Comparison of ENCODE assay signal across 38 cellular contexts in the genomic region with DNA sequence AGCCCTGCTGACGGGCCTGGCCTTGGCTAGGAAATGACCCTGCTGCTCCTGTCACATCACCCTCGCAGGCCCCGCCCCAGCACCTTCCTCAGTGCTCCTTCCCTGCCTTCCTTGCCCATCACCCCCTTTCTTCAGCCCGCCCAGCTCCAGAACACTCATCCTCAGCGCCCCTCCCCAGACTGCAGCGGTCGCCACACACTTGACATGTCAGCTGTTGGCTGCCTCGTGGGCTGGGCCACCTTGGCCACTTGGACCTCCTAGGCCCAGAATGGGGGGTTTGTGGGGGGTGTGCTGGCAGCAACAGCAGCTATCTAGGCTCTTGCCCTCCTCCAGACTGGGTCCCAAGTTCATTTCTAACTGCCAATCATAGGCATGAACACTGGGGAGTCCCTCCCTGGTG. TPM values are rescaled to one million over a fixed set of nuclear protein-coding genes. Genes with fewer than 3 reads are reported as not detected.
"Had no signal": no experiment of that assay in that cellular context is flagged by ENCODE, and none has a peak within 500 bp of the region (broad histone marks: within the 10 kb centered on the region; RNA-seq: fewer than 3 reads in every experiment).

No MANE protein-coding gene starts in this region.

- H3K9me3 Mint-ChIP-seq: activated B cell treated with CpG ODN at 0.5 μM for 24 hours; activated CD4-positive, alpha-beta memory T cell treated with anti-CD3 and anti-CD28 coated beads, Interleukin-2, amount 10 ng/mL, durations not matched to agents 7 days and 5 days; activated naive CD8-positive, alpha-beta T cell treated with anti-CD3 and anti-CD28 coated beads for 36 hours; T-helper 1 cell treated with Interleukin-12 subunit alpha and Interleukin-12 subunit beta and Interleukin-4 antibody, amounts not matched to agents 30 μg/mL and 1 μg/mL, for 36 hours had no signal

- H3K27me3 ChIP-seq: brain microvascular endothelial cell, MG63, Peyer's patch, SJCRH30 had no signal

- H3K36me3 Mint-ChIP-seq: activated CD8-positive, alpha-beta memory T cell treated with anti-CD3 and anti-CD28 coated beads, Interleukin-2, amount 10 ng/mL, durations not matched to agents 7 days and 5 days; activated naive CD8-positive, alpha-beta T cell treated with anti-CD3 and anti-CD28 coated beads for 36 hours had no signal

- H3K36me3 ChIP-seq: brain microvascular endothelial cell, MG63, Peyer's patch had no signal

- H3K4me3 ChIP-seq: MG63, Peyer's patch, SJCRH30 had no signal

- H3K9ac ChIP-seq: SK-N-SH had no signal

- H3K27ac ChIP-seq: brain microvascular endothelial cell, Peyer's patch, SJCRH30, VCaP had no signal

- H3K9me3 ChIP-seq: MG63, Peyer's patch, SJCRH30, SK-N-SH had no signal

- H3K27me3 Mint-ChIP-seq: activated B cell treated with CpG ODN at 0.5 μM for 24 hours; activated CD4-positive, alpha-beta memory T cell treated with anti-CD3 and anti-CD28 coated beads, Interleukin-2, amount 10 ng/mL, durations not matched to agents 7 days and 5 days; activated CD8-positive, alpha-beta memory T cell treated with anti-CD3 and anti-CD28 coated beads, Interleukin-2, amount 10 ng/mL, durations not matched to agents 7 days and 5 days; activated naive CD8-positive, alpha-beta T cell treated with anti-CD3 and anti-CD28 coated beads for 36 hours had no signal

- DNase-seq: activated B cell treated with CpG ODN at 0.5 μM for 24 hours; activated CD4-positive, alpha-beta memory T cell treated with anti-CD3 and anti-CD28 coated beads, Interleukin-2, amount 10 ng/mL, durations not matched to agents 7 days and 5 days; activated CD4-positive, alpha-beta T cell treated with anti-CD3 and anti-CD28 coated beads for 48 hours; activated CD4-positive, CD25-positive, alpha-beta regulatory T cell treated with anti-CD3 and anti-CD28 coated beads, Interleukin-2, amount 50 U/mL, for 72 hours; activated CD8-positive, alpha-beta memory T cell treated with anti-CD3 and anti-CD28 coated beads for 24 hours; activated CD8-positive, alpha-beta memory T cell treated with anti-CD3 and anti-CD28 coated beads, Interleukin-2, amount 10 ng/mL, durations not matched to agents 7 days and 5 days; activated CD8-positive, alpha-beta memory T cell treated with anti-CD3 and anti-CD28 coated beads, Interleukin-2, amount 50 U/mL, for 48 hours; activated effector memory CD4-positive, alpha-beta T cell treated with anti-CD3 and anti-CD28 coated beads, Interleukin-2, amount 50 U/mL, for 16 hours; activated naive CD4-positive, alpha-beta T cell; activated naive CD4-positive, alpha-beta T cell treated with anti-CD3 and anti-CD28 coated beads, Interleukin-2, amount 50 U/mL, for 16 hours; activated naive CD8-positive, alpha-beta T cell treated with anti-CD3 and anti-CD28 coated beads for 36 hours; activated T-cell treated with anti-CD3 and anti-CD28 coated beads, Interleukin-2, amount 50 U/mL, for 48 hours; amniotic stem cell; aorta; brain microvascular endothelial cell; central memory CD4-positive, alpha-beta T cell; Kasumi-1; KG1; MG63; NCI-H1048; NCI-H1105 treated with DMSO at 0.1 percent for 48 hours; NCI-H1436; NCI-H1694; NCI-H1930; NCI-H2081 treated with DMSO at 0.1 percent for 48 hours; NCI-H226; NCI-H446 treated with DMSO at 0.1 percent for 48 hours; NCI-H524 treated with DMSO at 0.1 percent for 48 hours; NK-92 treated with Interleukin-12 subunit alpha and Interleukin-12 subunit beta, amount 100 ng/mL, for 24 hours; PC-3; Peyer's patch; RPMI8226; SHP77; SK-N-SH; T-helper 9 cell had no signal

- H3K4me2 ChIP-seq: SK-N-SH had no signal

- H3K4me3 Mint-ChIP-seq: activated B cell treated with CpG ODN at 0.5 μM for 24 hours; activated CD4-positive, alpha-beta memory T cell treated with anti-CD3 and anti-CD28 coated beads, Interleukin-2, amount 10 ng/mL, durations not matched to agents 7 days and 5 days; activated CD8-positive, alpha-beta memory T cell treated with anti-CD3 and anti-CD28 coated beads, Interleukin-2, amount 10 ng/mL, durations not matched to agents 7 days and 5 days; activated naive CD8-positive, alpha-beta T cell treated with anti-CD3 and anti-CD28 coated beads for 36 hours; T-helper 1 cell treated with Interleukin-12 subunit alpha and Interleukin-12 subunit beta and Interleukin-4 antibody, amounts not matched to agents 30 μg/mL and 1 μg/mL, for 36 hours had no signal

- ATAC-seq: activated CD8-positive, alpha-beta memory T cell treated with anti-CD3 and anti-CD28 coated beads, Interleukin-2, amount 10 ng/mL, durations not matched to agents 7 days and 5 days; PC-3 had no signal

- H3K27ac Mint-ChIP-seq: activated B cell treated with CpG ODN at 0.5 μM for 24 hours; activated CD4-positive, alpha-beta memory T cell treated with anti-CD3 and anti-CD28 coated beads, Interleukin-2, amount 10 ng/mL, durations not matched to agents 7 days and 5 days; activated CD8-positive, alpha-beta memory T cell treated with anti-CD3 and anti-CD28 coated beads, Interleukin-2, amount 10 ng/mL, durations not matched to agents 7 days and 5 days; activated naive CD8-positive, alpha-beta T cell treated with anti-CD3 and anti-CD28 coated beads for 36 hours had no signal

- H3K4me1 Mint-ChIP-seq: activated B cell treated with CpG ODN at 0.5 μM for 24 hours; activated CD4-positive, alpha-beta memory T cell treated with anti-CD3 and anti-CD28 coated beads, Interleukin-2, amount 10 ng/mL, durations not matched to agents 7 days and 5 days; activated CD8-positive, alpha-beta memory T cell treated with anti-CD3 and anti-CD28 coated beads, Interleukin-2, amount 10 ng/mL, durations not matched to agents 7 days and 5 days; activated naive CD8-positive, alpha-beta T cell treated with anti-CD3 and anti-CD28 coated beads for 36 hours had no signal

RNA-seq across cellular contexts. Expression of a gene that starts 19.6 kb away (rescaled TPM):
- total RNA-seq: activated B cell treated with CpG ODN at 0.5 μM for 24 hours; activated CD4-positive, alpha-beta memory T cell treated with anti-CD3 and anti-CD28 coated beads, Interleukin-2, amount 10 ng/mL, durations not matched to agents 7 days and 5 days; activated CD8-positive, alpha-beta memory T cell treated with anti-CD3 and anti-CD28 coated beads, Interleukin-2, amount 10 ng/mL, durations not matched to agents 7 days and 5 days; PC-3 had no signal
